In genomic region chr11:72100462-72100861, GRCh38 we compare ENCODE assay signal across 11 cellular contexts. TPM values are rescaled to one million over a fixed set of nuclear protein-coding genes. Genes with fewer than 3 reads are reported as not detected.
A peak's percentile ranks its signal among the peaks of the same experiment; 100 is the strongest.
DNase-seq lines count a peak whose midpoint lies in the region; ATAC-seq and TF ChIP-seq lines count a peak whose summit lies in the region.
"Had no signal": no experiment of that assay in that cellular context is flagged by ENCODE, and none has a peak within 500 bp of the region (broad histone marks: within the 10 kb centered on the region; RNA-seq: fewer than 3 reads in every experiment).

No MANE protein-coding gene starts in this region.

- H3K4me3 ChIP-seq in GM23248, result no peak overlapping the region
- no peak overlapping the region for H3K4me3 ChIP-seq in mammary epithelial cell (replicated peaks in 1 of 3; ENCODE audit: insufficient read depth in 1 of 3, low read depth in 2 of 3, low read length in 3 of 3)
- no peak overlapping the region for H3K4me3 ChIP-seq in gastrocnemius medialis
- H3K4me3 ChIP-seq in prostate gland, result no peak overlapping the region
- H3K4me3 ChIP-seq in colonic mucosa, result no peak overlapping the region
- H3K4me3 ChIP-seq: gastroesophageal sphincter had no signal

- intact Hi-C loops in mammary epithelial cell (cut with micrococcal nuclease), result loop anchor here (5.0 kb wide), 1 partner anchor 122 kb away; the partner anchor contains the start of gene INPPL1
- intact Hi-C loops in gastrocnemius medialis (cut with DNase I; ENCODE audit: low total_unique reads), result loop anchor here (10.0 kb wide), 2 partner anchors 316 to 334 kb away; partner anchors contain the start of gene CLPB
- intact Hi-C loops in prostate gland (cut with DNase I), result no loop called here
- intact Hi-C loops in colonic mucosa (cut with DNase I), result no loop called here

- H3K9ac ChIP-seq in GM23248 (peak overlapping the region; percentile 94; the same call in 1 of the 2 replicates), mammary epithelial cell (ENCODE audit: insufficient read depth, low read length) (no peak overlapping the region), colonic mucosa (ENCODE audit: low read depth in 2 of 2, low read length in 2 of 2) (no peak overlapping the region)

- ATAC-seq in gastrocnemius medialis (no peak), GM21360 (IDR thresholded peaks at IDR 0.05; ENCODE audit: unreplicated experiment) (no peak)
- ATAC-seq: gastroesophageal sphincter had no signal

- no peak for TF ChIP-seq CTCF in mammary epithelial cell (conservative IDR thresholded peaks at IDR 0.05 in 1 of 2, IDR thresholded peaks at IDR 0.05 in 1 of 2; ENCODE audit: extremely low read depth in 1 of 2, insufficient read depth in 1 of 2, low read depth in 1 of 2, low read length in 2 of 2)
- TF ChIP-seq CTCF in gastrocnemius medialis (IDR thresholded peaks at IDR 0.05 in 4 of 5, conservative IDR thresholded peaks at IDR 0.05 in 1 of 5), result no peak
- TF ChIP-seq CTCF in prostate gland (IDR thresholded peaks at IDR 0.05), result no peak
- TF ChIP-seq CTCF in colonic mucosa (IDR thresholded peaks at IDR 0.05), result no peak

- H4K20me1 ChIP-seq in GM23248 (ENCODE audit: insufficient read depth) (no peaks in the 10 kb centered on the region), mammary epithelial cell (ENCODE audit: insufficient read depth, low read length) (no peaks in the 10 kb centered on the region)

- in situ Hi-C loops in GM23248 (cut with MboI), result no loop called here
- in situ Hi-C loops in mammary epithelial cell (cut with MboI; ENCODE audit: low sequenced_read_pairs in 2 of 2), result no loop called here
- in situ Hi-C loops in gastrocnemius medialis (cut with MboI; ENCODE audit: low sequenced_read_pairs in 4 of 4), result loop anchor here in 2 of 4 donors (10.0 kb wide), 1 partner anchor 334 kb away; the partner anchor contains the start of gene CLPB (in 2 of the 2)

- CTCF ChIA-PET in mammary epithelial cell (lab: Charles Lee; ENCODE audit: low non-redundant PET), result interaction anchor here (0.7 kb wide), 1 partner anchor 76 kb away, joined by 3 read pairs; no protein-coding TSS in a partner anchor

- DNase-seq in GM23248, result peak; percentile 27
- DNase-seq in OCI-M1 (lab: John Stamatoyannopoulos, UW), result peak; percentile 95
- DNase-seq in mammary epithelial cell, result no peak
- DNase-seq in gastrocnemius medialis, result no peak
- no peak for DNase-seq in prostate gland (ENCODE audit: low spot score)
- DNase-seq in colonic mucosa, result no peak
- DNase-seq: NCI-H1930; stimulated activated CD4-positive, alpha-beta T cell treated with anti-CD3 and anti-CD28 coated beads, Interleukin-4, amount 100 ng/mL, for 24 hours had no signal

- no peak for TF ChIP-seq POLR2A in gastrocnemius medialis (IDR thresholded peaks at IDR 0.05)
- TF ChIP-seq POLR2A in prostate gland (IDR thresholded peaks at IDR 0.05), result no peak

- H3K79me2 ChIP-seq in GM23248 (ENCODE audit: insufficient read depth) (peaks cover 44% of the 10 kb centered on the region), mammary epithelial cell (ENCODE audit: insufficient read depth, low read length) (peaks cover 49% of the 10 kb centered on the region)

- peaks cover 17% of the 10 kb centered on the region; the same call in 1 of the 2 replicates for H3K36me3 ChIP-seq in GM23248 (ENCODE audit: low read depth)
- H3K36me3 ChIP-seq in mammary epithelial cell (ENCODE audit: insufficient read depth, low read length), result peaks cover 19% of the 10 kb centered on the region
- H3K36me3 ChIP-seq in gastrocnemius medialis, result peaks cover 0 to 34% of the 10 kb centered on the region in 2 donors
- peaks cover 3 to 19% of the 10 kb centered on the region in 2 donors for H3K36me3 ChIP-seq in prostate gland
- H3K36me3 ChIP-seq in colonic mucosa, result peaks cover 19% of the 10 kb centered on the region

- H3K9me3 ChIP-seq in GM23248 (ENCODE audit: low read depth), result no peaks in the 10 kb centered on the region
- no peaks in the 10 kb centered on the region for H3K9me3 ChIP-seq in mammary epithelial cell (replicated peaks; ENCODE audit: insufficient read depth, low read length)
- H3K9me3 ChIP-seq in gastrocnemius medialis, result no peaks in the 10 kb centered on the region
- H3K9me3 ChIP-seq in prostate gland, result no peaks in the 10 kb centered on the region
- no peaks in the 10 kb centered on the region for H3K9me3 ChIP-seq in colonic mucosa
- H3K9me3 ChIP-seq: gastroesophageal sphincter had no signal

- H3K27ac ChIP-seq in GM23248 (no peak overlapping the region), mammary epithelial cell (ENCODE audit: insufficient read depth, low read depth, low read length) (no peak overlapping the region), gastrocnemius medialis (peak overlapping the region; percentile 92 to 97 (median 93)), prostate gland (no peak overlapping the region), colonic mucosa (no peak overlapping the region)

- H2AFZ ChIP-seq in GM23248 (no peak overlapping the region), mammary epithelial cell (ENCODE audit: low read depth, low read length) (no peak overlapping the region)

- no TSS peak for BruUV-seq in mammary epithelial cell (replicated peaks; lab: Mats Ljungman, UMichigan)

- peaks cover 21% of the 10 kb centered on the region for H3K4me1 ChIP-seq in GM23248 (ENCODE audit: insufficient read depth)
- peaks cover 31% of the 10 kb centered on the region for H3K4me1 ChIP-seq in mammary epithelial cell (ENCODE audit: insufficient read depth, low read length)
- H3K4me1 ChIP-seq in gastrocnemius medialis, result peaks cover 51% of the 10 kb centered on the region in 2 donors
- peaks cover 10% of the 10 kb centered on the region for H3K4me1 ChIP-seq in prostate gland (replicated peaks)
- H3K4me1 ChIP-seq in colonic mucosa, result peaks cover 10% of the 10 kb centered on the region

- H3K4me2 ChIP-seq in GM23248 (ENCODE audit: unreplicated experiment) (peak overlapping the region; percentile 12), mammary epithelial cell (ENCODE audit: insufficient read depth, low read depth, low read length) (peak overlapping the region; percentile 0)

- H3F3A ChIP-seq in GM23248 (ENCODE audit: insufficient read depth), result peaks cover 11% of the 10 kb centered on the region

- H3K27me3 ChIP-seq in GM23248 (replicated peaks; ENCODE audit: insufficient read depth), result no peaks in the 10 kb centered on the region
- H3K27me3 ChIP-seq in mammary epithelial cell (ENCODE audit: insufficient read depth, low read length), result no peaks in the 10 kb centered on the region
- no peaks in the 10 kb centered on the region for H3K27me3 ChIP-seq in gastrocnemius medialis
- H3K27me3 ChIP-seq in prostate gland (replicated peaks; ENCODE audit: insufficient read depth), result no peaks in the 10 kb centered on the region
- H3K27me3 ChIP-seq in colonic mucosa, result no peaks in the 10 kb centered on the region
- H3K27me3 ChIP-seq: gastroesophageal sphincter had no signal

- 100% methylated on average over 1 of the region's 1 CpG for WGBS in GM23248 (ENCODE audit: low coverage in 1 of 2, low lambda C conversion rate in 2 of 2, missing lambda C conversion rate in 2 of 2), 2 experiments
- WGBS in mammary epithelial cell (ENCODE audit: low coverage, missing lambda C conversion rate), result 54% methylated on average over 1 of the region's 1 CpG
- 80% methylated on average over 1 of the region's 1 CpG for WGBS in prostate gland

- dilution Hi-C loops in mammary epithelial cell (cut with HindIII; ENCODE audit: low sequenced_read_pairs), result no loop called here

- H3K9me2 ChIP-seq in GM23248 (ENCODE audit: insufficient read depth), result no peaks in the 10 kb centered on the region

RNA-seq across cellular contexts. Expression of gene LAMTOR1, which starts 2.6 kb away (rescaled TPM):
- 122 and 132 TPM in 2 replicates for total RNA-seq in GM23248 (2014; rRNA removed; shearing (Covaris generic))
- polyA plus RNA-seq in GM23248 (2016; fragmentation: Nextera tagmentation; extraction: Ambion mirVana) (142 and 145 TPM in 2 replicates), mammary epithelial cell (175 TPM)
- total RNA-seq in mammary epithelial cell (100 to 1,000 TPM; 105 to 183 TPM), gastrocnemius medialis (100 to 1,000 TPM in 2 of 4 donors, 10 to 100 TPM in 2; 75.0 to 146 (median 104) TPM), prostate gland (100 to 1,000 TPM; 128 to 230 TPM), colonic mucosa (10 to 100 TPM; 84.9 to 93.4 TPM)
- polyA minus RNA-seq in mammary epithelial cell, result 96.7 TPM

RNA-seq across cellular contexts. Expression of gene TOMT, which starts 5.3 kb away (rescaled TPM):
- total RNA-seq in GM23248 (2014; rRNA removed; shearing (Covaris generic)), result not detected in 2 replicates
- polyA plus RNA-seq in GM23248 (2016; fragmentation: Nextera tagmentation; extraction: Ambion mirVana) (not detected in 2 replicates), mammary epithelial cell (not detected)
- total RNA-seq in mammary epithelial cell (under 1 TPM in 1 of 2 donors, not detected in 1; 0.17 TPM), gastrocnemius medialis (not detected), prostate gland (not detected), colonic mucosa (not detected)
- not detected for polyA minus RNA-seq in mammary epithelial cell
- total RNA-seq: gastroesophageal sphincter, mucosa of gallbladder had no signal

RNA-seq across cellular contexts. Expression of gene ANAPC15, which starts 12.0 kb away (rescaled TPM):
- 38.7 TPM in 2 replicates for total RNA-seq in GM23248 (2014; rRNA removed; shearing (Covaris generic))
- polyA plus RNA-seq in GM23248 (2016; fragmentation: Nextera tagmentation; extraction: Ambion mirVana) (57.5 and 62.4 TPM in 2 replicates), mammary epithelial cell (92.2 TPM)
- total RNA-seq in mammary epithelial cell (10 to 100 TPM; 21.7 to 64.8 TPM), gastrocnemius medialis (10 to 100 TPM; 21.2 to 39.3 (median 32.4) TPM), prostate gland (10 to 100 TPM; 28.9 to 54.2 TPM), colonic mucosa (10 to 100 TPM; 45.1 to 70.1 TPM)
- 17.7 TPM for polyA minus RNA-seq in mammary epithelial cell

RNA-seq across cellular contexts. Expression of gene LRRC51, which starts 19.8 kb away (rescaled TPM):
- 7.1 and 7.8 TPM in 2 replicates for total RNA-seq in GM23248 (2014; rRNA removed; shearing (Covaris generic))
- 7.5 and 9.4 TPM in 2 replicates for polyA plus RNA-seq in GM23248 (2016; fragmentation: Nextera tagmentation; extraction: Ambion mirVana)
- 10 to 100 TPM in 1 of 2 donors, 1 to 10 TPM in 1; 4.3 to 10.3 TPM for total RNA-seq in mammary epithelial cell
- polyA plus RNA-seq in mammary epithelial cell, result 9.0 TPM
- polyA minus RNA-seq in mammary epithelial cell, result 2.7 TPM
- total RNA-seq in gastrocnemius medialis, result 1 to 10 TPM; 3.6 to 9.5 (median 5.3) TPM
- 10 to 100 TPM; 13.1 to 25.1 TPM for total RNA-seq in prostate gland
- 10 to 100 TPM in 1 of 2 donors, 1 to 10 TPM in 1; 6.2 to 10.9 TPM for total RNA-seq in colonic mucosa

RNA-seq across cellular contexts. Expression of gene NUMA1, which starts 20.1 kb away (rescaled TPM):
- total RNA-seq in GM23248 (2014; rRNA removed; shearing (Covaris generic)), result 124 and 149 TPM in 2 replicates
- polyA plus RNA-seq in GM23248 (2016; fragmentation: Nextera tagmentation; extraction: Ambion mirVana) (48.7 and 51.5 TPM in 2 replicates), mammary epithelial cell (74.4 TPM)
- total RNA-seq in mammary epithelial cell (100 to 1,000 TPM; 126 to 175 TPM), gastrocnemius medialis (100 to 1,000 TPM; 163 to 272 (median 202) TPM), prostate gland (100 to 1,000 TPM; 623 to 712 TPM), colonic mucosa (100 to 1,000 TPM; 154 to 158 TPM)
- 264 TPM for polyA minus RNA-seq in mammary epithelial cell

Comparison
In these comparisons a context has a peak if more than half of its experiments do, and no peak if none do; other contexts are left out.
1. DNase-seq: peak in GM23248 (single experiment) and OCI-M1 (single experiment); none in mammary epithelial cell (single experiment), gastrocnemius medialis (0 of 2), prostate gland (single experiment) and colonic mucosa (single experiment).
2. H3K27ac ChIP-seq: peak in gastrocnemius medialis (4 of 4); none in GM23248 (single experiment), mammary epithelial cell (single experiment), prostate gland (0 of 2) and colonic mucosa (single experiment).
3. intact Hi-C loops: an anchor here in mammary epithelial cell (5.0 kb wide) and gastrocnemius medialis (10.0 kb wide); none called in prostate gland and colonic mucosa.